In the genomic region with DNA sequence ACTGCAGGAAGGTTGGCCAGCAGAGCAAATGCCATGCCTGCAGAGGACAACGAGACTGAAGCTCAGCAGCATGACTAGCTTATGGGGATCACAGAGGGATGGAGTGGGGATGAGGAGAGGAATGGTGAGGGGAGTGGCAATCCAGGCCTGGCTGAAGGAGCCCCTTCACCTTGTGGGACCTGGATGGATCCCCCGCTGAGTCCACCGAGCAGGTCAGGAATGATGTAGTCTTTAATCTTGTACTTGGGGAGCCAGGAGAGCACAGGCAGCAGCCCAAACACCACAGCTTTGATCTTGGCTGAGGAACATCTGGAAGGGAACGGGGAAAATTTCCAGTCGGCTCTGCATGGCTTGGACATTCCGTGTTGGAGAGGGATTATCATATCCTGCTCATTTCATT, we compare ENCODE assay signal across 19 cellular contexts. TPM values are rescaled to one million over a fixed set of nuclear protein-coding genes. Genes with fewer than 3 reads are reported as not detected.
"Had no signal": no experiment of that assay in that cellular context is flagged by ENCODE, and none has a peak within 500 bp of the region (broad histone marks: within the 10 kb centered on the region; RNA-seq: fewer than 3 reads in every experiment).

No MANE protein-coding gene starts in this region.

- H3K36me3 Mint-ChIP-seq: activated CD8-positive, alpha-beta memory T cell treated with anti-CD3 and anti-CD28 coated beads, Interleukin-2, amount 10 ng/mL, durations not matched to agents 7 days and 5 days; activated naive CD8-positive, alpha-beta T cell treated with anti-CD3 and anti-CD28 coated beads, Interleukin-2, amount 10 ng/mL, durations not matched to agents 7 days and 5 days; immature natural killer cell; naive thymus-derived CD8-positive, alpha-beta T cell; stimulated activated memory B cell treated with anti-CD40 and anti-IgM and Interleukin-4, amounts not matched to agents 10 μg/mL and 1 μg/mL and 100 μg/mL, for 72 hours had no signal

- H3K9me3 ChIP-seq: esophagus muscularis mucosa, gastroesophageal sphincter, heart right ventricle, neutrophil, sigmoid colon, thyroid gland had no signal

- H3K27ac Mint-ChIP-seq: activated CD4-positive, alpha-beta memory T cell treated with anti-CD3 and anti-CD28 coated beads, Interleukin-2, amount 10 ng/mL, durations not matched to agents 7 days and 5 days; activated CD8-positive, alpha-beta memory T cell treated with anti-CD3 and anti-CD28 coated beads, Interleukin-2, amount 10 ng/mL, durations not matched to agents 7 days and 5 days; activated naive CD8-positive, alpha-beta T cell treated with anti-CD3 and anti-CD28 coated beads, Interleukin-2, amount 10 ng/mL, durations not matched to agents 7 days and 5 days; activated T-helper 17 cell treated with anti-CD3 and anti-CD28 coated beads, Interleukin-2, amount 50 U/mL, for 72 hours; immature natural killer cell; naive thymus-derived CD8-positive, alpha-beta T cell; stimulated activated memory B cell treated with anti-CD40 and anti-IgM and Interleukin-4, amounts not matched to agents 10 μg/mL and 1 μg/mL and 100 μg/mL, for 72 hours had no signal

- H3K4me1 Mint-ChIP-seq: activated CD4-positive, alpha-beta memory T cell treated with anti-CD3 and anti-CD28 coated beads, Interleukin-2, amount 10 ng/mL, durations not matched to agents 7 days and 5 days; activated CD8-positive, alpha-beta memory T cell treated with anti-CD3 and anti-CD28 coated beads, Interleukin-2, amount 10 ng/mL, durations not matched to agents 7 days and 5 days; immature natural killer cell; naive thymus-derived CD8-positive, alpha-beta T cell; stimulated activated memory B cell treated with anti-CD40 and anti-IgM and Interleukin-4, amounts not matched to agents 10 μg/mL and 1 μg/mL and 100 μg/mL, for 72 hours had no signal

- H3K9me3 Mint-ChIP-seq: activated CD4-positive, alpha-beta memory T cell treated with anti-CD3 and anti-CD28 coated beads, Interleukin-2, amount 10 ng/mL, durations not matched to agents 7 days and 5 days; activated naive CD8-positive, alpha-beta T cell treated with anti-CD3 and anti-CD28 coated beads, Interleukin-2, amount 10 ng/mL, durations not matched to agents 7 days and 5 days; activated T-helper 17 cell treated with anti-CD3 and anti-CD28 coated beads, Interleukin-2, amount 50 U/mL, for 72 hours; immature natural killer cell; naive thymus-derived CD8-positive, alpha-beta T cell; stimulated activated memory B cell treated with anti-CD40 and anti-IgM and Interleukin-4, amounts not matched to agents 10 μg/mL and 1 μg/mL and 100 μg/mL, for 72 hours had no signal

- H3K4me3 Mint-ChIP-seq: activated CD4-positive, alpha-beta memory T cell treated with anti-CD3 and anti-CD28 coated beads, Interleukin-2, amount 10 ng/mL, durations not matched to agents 7 days and 5 days; activated CD8-positive, alpha-beta memory T cell treated with anti-CD3 and anti-CD28 coated beads, Interleukin-2, amount 10 ng/mL, durations not matched to agents 7 days and 5 days; activated naive CD8-positive, alpha-beta T cell treated with anti-CD3 and anti-CD28 coated beads, Interleukin-2, amount 10 ng/mL, durations not matched to agents 7 days and 5 days; activated T-helper 17 cell treated with anti-CD3 and anti-CD28 coated beads, Interleukin-2, amount 50 U/mL, for 72 hours; immature natural killer cell; naive thymus-derived CD8-positive, alpha-beta T cell; stimulated activated memory B cell treated with anti-CD40 and anti-IgM and Interleukin-4, amounts not matched to agents 10 μg/mL and 1 μg/mL and 100 μg/mL, for 72 hours had no signal

- H3K27ac ChIP-seq: esophagus muscularis mucosa, gastroesophageal sphincter, neutrophil, parathyroid adenoma, WERI-Rb-1 had no signal

- ATAC-seq: activated CD8-positive, alpha-beta memory T cell treated with anti-CD3 and anti-CD28 coated beads, Interleukin-2, amount 10 ng/mL, durations not matched to agents 7 days and 5 days; activated T-helper 17 cell treated with anti-CD3 and anti-CD28 coated beads, Interleukin-2, amount 50 U/mL, for 72 hours; gastroesophageal sphincter; heart right ventricle; naive thymus-derived CD8-positive, alpha-beta T cell; stimulated activated memory B cell treated with anti-CD40 and anti-IgM and Interleukin-4, amounts not matched to agents 10 μg/mL and 1 μg/mL and 100 μg/mL, for 72 hours had no signal

- H3K4me3 ChIP-seq: esophagus muscularis mucosa, gastroesophageal sphincter, heart right ventricle, sigmoid colon, thyroid gland had no signal

- H3K36me3 ChIP-seq: esophagus muscularis mucosa, gastroesophageal sphincter, heart right ventricle, neutrophil, sigmoid colon, thyroid gland, WERI-Rb-1 had no signal

- H3K27me3 ChIP-seq: heart right ventricle, neutrophil, sigmoid colon, thyroid gland had no signal

- H3K4me1 ChIP-seq: gastroesophageal sphincter, parathyroid adenoma, sigmoid colon had no signal

- DNase-seq: activated CD4-positive, alpha-beta memory T cell treated with anti-CD3 and anti-CD28 coated beads, Interleukin-2, amount 10 ng/mL, durations not matched to agents 7 days and 5 days; activated CD8-positive, alpha-beta memory T cell treated with anti-CD3 and anti-CD28 coated beads, Interleukin-2, amount 10 ng/mL, durations not matched to agents 7 days and 5 days; activated naive CD4-positive, alpha-beta T cell treated with Interleukin-2 at 50 U/mL for 16 hours; activated naive CD8-positive, alpha-beta T cell treated with anti-CD3 and anti-CD28 coated beads, Interleukin-2, amount 10 ng/mL, durations not matched to agents 7 days and 5 days; amygdala; heart right ventricle; immature natural killer cell; mesendoderm; sigmoid colon; stimulated activated CD4-positive, alpha-beta T cell treated with anti-CD3 and anti-CD28 coated beads, Interleukin-4, amount 100 ng/mL, for 24 hours; thyroid gland; WERI-Rb-1 had no signal

- H3K9ac ChIP-seq: parathyroid adenoma had no signal

RNA-seq across cellular contexts. Expression of a gene that starts 10.5 kb away (rescaled TPM):
- polyA plus RNA-seq: immature natural killer cell; naive thymus-derived CD8-positive, alpha-beta T cell had no signal
